In genomic region chr6:155171747-155172191, GRCh38 we compare ENCODE assay signal across 8 cellular contexts.
DNase-seq lines count a peak whose midpoint lies in the region; ATAC-seq and TF ChIP-seq lines count a peak whose summit lies in the region.

No MANE protein-coding gene starts in this region.

- no peaks in the 10 kb centered on the region for H3K36me3 ChIP-seq in ovary

- WGBS in ovary, 3 donors: 9 to 13% (median 13%) methylated on average over 4 of the region's 4 CpGs

- intact Hi-C loops in Right ventricle myocardium superior (cut with DNase I) (loop anchor here (5.0 kb wide), 1 partner anchor 244 kb away; no protein-coding TSS in a partner anchor), Right ventricle myocardium inferior (cut with DNase I) (loop anchor here (5.0 kb wide), 2 partner anchors 244 to 494 kb away; no protein-coding TSS in a partner anchor), ovary (cut with DNase I) (loop anchor here (10.0 kb wide), 3 partner anchors 83 to 497 kb away; no protein-coding TSS in a partner anchor)

- no peak for DNase-seq in Right ventricle myocardium superior
- no peak for DNase-seq in Right ventricle myocardium inferior (ENCODE audit: missing footprints)
- DNase-seq in NCI-H1694 treated with DMSO at 0.1 percent for 48 hours (lab: John Stamatoyannopoulos, UW): peak; percentile 90
- DNase-seq in dermis blood vessel endothelial cell: peak; percentile 57
- no peak for DNase-seq in stimulated activated naive CD8-positive, alpha-beta T cell treated with anti-CD3 and anti-CD28 coated beads, Interleukin-15, amount 100 ng/mL, for 72 hours
- no peak for DNase-seq in ovary
- DNase-seq in NCI-H526 treated with DMSO at 0.1 percent for 48 hours (lab: John Stamatoyannopoulos, UW): no peak
- DNase-seq in substantia nigra (lab: John Stamatoyannopoulos, UW): no peak

- ATAC-seq in Right ventricle myocardium superior (ENCODE audit: poor library complexity) (peak; percentile 7), Right ventricle myocardium inferior (no peak)
- ATAC-seq in stimulated activated naive CD8-positive, alpha-beta T cell treated with anti-CD3 and anti-CD28 coated beads, Interleukin-15, amount 100 ng/mL, for 72 hours: no peak

- peak overlapping the region; percentile 16 to 57 for H3K4me3 Mint-ChIP-seq in stimulated activated naive CD8-positive, alpha-beta T cell treated with anti-CD3 and anti-CD28 coated beads, Interleukin-15, amount 100 ng/mL, for 72 hours

- H3K4me1 ChIP-seq in ovary (ENCODE audit: insufficient read depth): peaks cover 3% of the 10 kb centered on the region

- peaks cover 41% of the 10 kb centered on the region for H3K4me1 Mint-ChIP-seq in stimulated activated naive CD8-positive, alpha-beta T cell treated with anti-CD3 and anti-CD28 coated beads, Interleukin-15, amount 100 ng/mL, for 72 hours

- peak overlapping the region; percentile 96 to 98 for H3K27ac Mint-ChIP-seq in stimulated activated naive CD8-positive, alpha-beta T cell treated with anti-CD3 and anti-CD28 coated beads, Interleukin-15, amount 100 ng/mL, for 72 hours

- no peaks in the 10 kb centered on the region for H3K9me3 Mint-ChIP-seq in stimulated activated naive CD8-positive, alpha-beta T cell treated with anti-CD3 and anti-CD28 coated beads, Interleukin-15, amount 100 ng/mL, for 72 hours

- no peaks in the 10 kb centered on the region for H3K27me3 ChIP-seq in ovary

- H3K9me3 ChIP-seq in ovary: no peaks in the 10 kb centered on the region

- no peak for TF ChIP-seq EP300 in ovary (IDR thresholded peaks at IDR 0.05)

- no peak for TF ChIP-seq CTCF in ovary (IDR thresholded peaks at IDR 0.05)

- H3K4me3 ChIP-seq in ovary: no peak overlapping the region

- TF ChIP-seq POLR2A in ovary (IDR thresholded peaks at IDR 0.05): no peak

- H3K27ac ChIP-seq in ovary (no peak overlapping the region), substantia nigra (ENCODE audit: low read depth, low read length, poor library complexity, severe bottlenecking) (no peak overlapping the region)

- no peaks in the 10 kb centered on the region for H3K27me3 Mint-ChIP-seq in stimulated activated naive CD8-positive, alpha-beta T cell treated with anti-CD3 and anti-CD28 coated beads, Interleukin-15, amount 100 ng/mL, for 72 hours

Comparison
In these comparisons a context has a peak if more than half of its experiments do, and no peak if none do; other contexts are left out.
1. DNase-seq: peak in NCI-H1694 treated with DMSO at 0.1 percent for 48 hours (single experiment) and dermis blood vessel endothelial cell (single experiment); none in Right ventricle myocardium superior (single experiment), Right ventricle myocardium inferior (single experiment), stimulated activated naive CD8-positive, alpha-beta T cell treated with anti-CD3 and anti-CD28 coated beads, Interleukin-15, amount 100 ng/mL, for 72 hours (0 of 2), ovary (0 of 5), NCI-H526 treated with DMSO at 0.1 percent for 48 hours (single experiment) and substantia nigra (0 of 49).